In the genomic region with DNA sequence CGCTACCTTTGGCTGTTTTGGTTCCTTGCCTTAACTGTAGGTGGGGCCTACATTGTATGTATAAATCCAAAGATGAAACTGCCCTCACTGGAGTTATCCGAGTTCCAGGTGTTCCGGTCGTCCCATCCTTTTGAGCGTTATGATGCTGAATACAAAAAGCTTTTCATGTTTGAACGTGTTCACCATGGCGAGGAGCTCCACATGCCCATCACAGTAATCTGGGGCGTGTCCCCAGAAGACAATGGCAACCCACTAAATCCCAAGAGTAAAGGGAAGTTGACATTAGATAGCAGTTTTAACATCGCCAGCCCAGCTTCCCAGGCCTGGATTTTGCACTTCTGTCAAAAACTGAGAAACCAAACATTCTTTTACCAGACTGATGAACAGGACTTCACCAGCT, we compare ENCODE assay signal across 4 cellular contexts.
"Had no signal": no experiment of that assay in that cellular context is flagged by ENCODE, and none has a peak within 500 bp of the region (broad histone marks: within the 10 kb centered on the region; RNA-seq: fewer than 3 reads in every experiment).

No MANE protein-coding gene starts in this region.

- H3K4me3 ChIP-seq: GM23338 had no signal

- H3K4me2 ChIP-seq: GM23338 had no signal

- DNase-seq: H9, HCEC 1CT, IMR-90 had no signal

- ATAC-seq: GM23338 had no signal

- H2AFZ ChIP-seq: GM23338 had no signal
